ENCODE assay signal across 18 cellular contexts in the genomic region with DNA sequence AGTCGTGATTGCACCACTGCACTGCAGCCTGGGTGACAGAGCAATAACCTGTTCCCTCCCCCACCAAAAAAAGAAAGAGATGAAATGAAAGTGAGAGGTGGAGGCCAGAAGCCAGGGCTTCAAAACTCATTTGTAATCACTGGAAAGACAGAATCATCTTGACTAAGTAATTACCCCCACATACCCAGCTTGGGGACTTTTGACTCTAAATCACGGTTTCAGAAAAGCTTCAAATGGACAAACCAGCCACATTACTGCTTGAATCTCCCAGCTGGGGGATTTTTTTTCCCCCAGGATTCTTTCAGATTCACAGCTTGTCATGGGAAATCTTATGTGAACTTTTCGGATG.
DNase-seq lines count a peak whose midpoint lies in the region; ATAC-seq, FAIRE-seq and TF ChIP-seq lines count a peak whose summit lies in the region.
"Had no signal": no experiment of that assay in that cellular context is flagged by ENCODE, and none has a peak within 500 bp of the region (broad histone marks: within the 10 kb centered on the region; RNA-seq: fewer than 3 reads in every experiment).

No MANE protein-coding gene starts in this region.

- in situ Hi-C loops in IMR-90 (cut with MboI; ENCODE audit: low sequenced_read_pairs) = no loop called here

- BruUV-seq in IMR-90 (replicated peaks; lab: Mats Ljungman, UMichigan) = no TSS peak

- no peak overlapping the region for H3K56ac ChIP-seq in IMR-90 (ENCODE audit: extremely low read depth, insufficient read depth, low read length)

- H4K8ac ChIP-seq in IMR-90 (ENCODE audit: low read depth in 2 of 2, low read length in 2 of 2) = no peak overlapping the region

- intact Hi-C loops in IMR-90 (cut with micrococcal nuclease) (loop anchor here (5.0 kb wide), 1 partner anchor 103 kb away; no protein-coding TSS in a partner anchor), heart left ventricle (cut with DNase I) (loop anchor here in 1 of 10 donors (10.0 kb wide), 1 partner anchor 175 kb away; no protein-coding TSS in a partner anchor)

- POLR2A ChIA-PET in IMR-90 (lab: Charles Lee; ENCODE audit: unreplicated experiment) = no interaction called here

- TF ChIP-seq RAD21 in IMR-90 (IDR thresholded peaks at IDR 0.05; ENCODE audit: low read length) = no peak

- H3K36me3 ChIP-seq in IMR-90 (ENCODE audit: control insufficient read depth, insufficient read depth, low read length) (no peaks in the 10 kb centered on the region), heart left ventricle (no peaks in the 10 kb centered on the region)
- H3K36me3 ChIP-seq: gastroesophageal sphincter, neural progenitor cell, spleen, stomach had no signal

- H2BK120ac ChIP-seq in IMR-90 (ENCODE audit: low read depth, low read length) = no peak overlapping the region

- H3K9me3 ChIP-seq in IMR-90 (ENCODE audit: control insufficient read depth, insufficient read depth, low read length) (no peaks in the 10 kb centered on the region), heart left ventricle (no peaks in the 10 kb centered on the region)
- H3K9me3 ChIP-seq: gastroesophageal sphincter, spleen, stomach had no signal

- TF ChIP-seq CTCF in IMR-90 (conservative IDR thresholded peaks at IDR 0.05; ENCODE audit: low read depth, low read length) (no peak), coronary artery (IDR thresholded peaks at IDR 0.05) (no peak), heart left ventricle (IDR thresholded peaks at IDR 0.05) (no peak)

- no peak overlapping the region for H2BK20ac ChIP-seq in IMR-90 (ENCODE audit: low read depth, low read length)

- dilution Hi-C loops in IMR-90 (cut with HindIII; ENCODE audit: low sequenced_read_pairs, unreplicated experiment) = no loop called here

- no peak overlapping the region for H2AK9ac ChIP-seq in IMR-90 (replicated peaks; ENCODE audit: low read depth, low read length, poor library complexity)

- no peak overlapping the region for H3K18ac ChIP-seq in IMR-90 (ENCODE audit: low read depth, low read length)

- H3K4me3 ChIP-seq in IMR-90 (ENCODE audit: insufficient read depth, low read depth, low read length) (no peak overlapping the region), coronary artery (peak overlapping the region; percentile 77), heart left ventricle (no peak overlapping the region)
- H3K4me3 ChIP-seq: gastroesophageal sphincter, neural progenitor cell, spleen, stomach had no signal

- no peak for TF ChIP-seq POLR2A in IMR-90 (IDR thresholded peaks at IDR 0.05; ENCODE audit: low read depth, low read length)
- no peak for TF ChIP-seq POLR2A in H54 (IDR thresholded peaks at IDR 0.05; ENCODE audit: low read depth, low read length)
- no peak for TF ChIP-seq POLR2A in heart left ventricle (IDR thresholded peaks at IDR 0.05)

- no peak overlapping the region for H3K4me2 ChIP-seq in IMR-90 (ENCODE audit: low read depth, low read length)

- no peak overlapping the region for H2BK15ac ChIP-seq in IMR-90 (ENCODE audit: low read depth, low read length)

- FAIRE-seq in H54 (lab: Jason Lieb, UNC) = no peak
- FAIRE-seq: H1 had no signal

- H4K91ac ChIP-seq in IMR-90 (ENCODE audit: insufficient read depth, low read depth, low read length) = no peak overlapping the region

- peaks cover 14% of the 10 kb centered on the region for H3K9me1 ChIP-seq in IMR-90 (ENCODE audit: insufficient read depth, low read length)

- H3K27me3 ChIP-seq in IMR-90 (ENCODE audit: control insufficient read depth, insufficient read depth, low read length) (no peaks in the 10 kb centered on the region), heart left ventricle (no peaks in the 10 kb centered on the region)
- H3K27me3 ChIP-seq: gastroesophageal sphincter, neural progenitor cell, spleen had no signal

- peak overlapping the region; percentile 0; the same call in 1 of the 2 replicates for H2AK5ac ChIP-seq in IMR-90 (ENCODE audit: low read depth, low read length)

- no peak for ATAC-seq in IMR-90 (ENCODE audit: low read depth)
- ATAC-seq in stimulated activated naive CD8-positive, alpha-beta T cell treated with anti-CD3 and anti-CD28 coated beads, Interleukin-15, Interleukin-2, amounts not matched to agents 100 U/mL and 50 U/mL, for 24 hours = peak; percentile 81
- ATAC-seq in heart left ventricle = no peak
- ATAC-seq: T-cell had no signal

- WGBS in IMR-90 (ENCODE audit: extremely low coverage in 2 of 2, insufficient read length in 1 of 2), 2 experiments = no CpG with 5 or more reads among the region's 3 CpGs
- WGBS in heart left ventricle, 4 donors = 84 to 94% (median 92%) methylated on average over 3 of the region's 3 CpGs

- no peak overlapping the region for H3K23ac ChIP-seq in IMR-90 (ENCODE audit: low read depth, low read length)

- H3K4me1 ChIP-seq in IMR-90 (ENCODE audit: control insufficient read depth, insufficient read depth, low read length) (peaks cover 25% of the 10 kb centered on the region), heart left ventricle (peaks cover 0 to 13% (median 0%) of the 10 kb centered on the region in 12 donors)
- H3K4me1 ChIP-seq: spleen had no signal

- no peak overlapping the region for H3K4ac ChIP-seq in IMR-90 (ENCODE audit: low read depth, low read length)

- H3K79me1 ChIP-seq in IMR-90 (ENCODE audit: low read depth in 1 of 2, low read length in 2 of 2) = peaks cover 0 to 15% of the 10 kb centered on the region in 2 experiments; a peak in 3 of 4 replicates

- DNase-seq in activated T-cell treated with anti-CD3 and anti-CD28 coated beads for 48 hours (ENCODE audit: low read depth) (peak; percentile 15), IMR-90 (no peak), coronary artery (ENCODE audit: low spot score) (no peak), H54 (ENCODE audit: insufficient read length, low spot score) (no peak), NCI-H1417 treated with DMSO at 0.1 percent for 48 hours (lab: John Stamatoyannopoulos, UW) (no peak), heart left ventricle (no peak)
- no peak for DNase-seq in activated T-cell treated with anti-CD3 and anti-CD28 coated beads, Interleukin-2, amount 50 U/mL, for 1 hour
- DNase-seq in stimulated activated naive CD8-positive, alpha-beta T cell treated with anti-CD3 and anti-CD28 coated beads, Interleukin-15, Interleukin-2, amounts not matched to agents 100 U/mL and 50 U/mL, for 24 hours = peak; percentile 27
- DNase-seq: CD4-positive, CD25-positive, alpha-beta regulatory T cell; DMS153; NCI-H1930; spleen; stomach; T-cell had no signal

- H4K5ac ChIP-seq in IMR-90 (ENCODE audit: low read depth, low read length) = no peak overlapping the region

- no peak overlapping the region for H2AFZ ChIP-seq in IMR-90 (replicated peaks; ENCODE audit: low read length, poor library complexity)
- H2AFZ ChIP-seq: neural progenitor cell had no signal

- 0 out of 2 replicates have a peak overlapping the region, but pooled peaks have one; percentile 23 for H3K14ac ChIP-seq in IMR-90 (replicated peaks; ENCODE audit: low read depth, low read length)

- H3K9ac ChIP-seq in IMR-90 (ENCODE audit: low read depth, low read length) = no peak overlapping the region
- H3K9ac ChIP-seq: neural progenitor cell had no signal

- H3K27ac ChIP-seq in IMR-90 (ENCODE audit: insufficient read depth, low read length) = no peak overlapping the region
- peak overlapping the region; percentile 30 to 63 for H3K27ac ChIP-seq in coronary artery
- H3K27ac ChIP-seq in heart left ventricle = no peak overlapping the region
- H3K27ac ChIP-seq: HL-60, neural progenitor cell, spleen, stomach had no signal

- CTCF ChIA-PET in IMR-90 (lab: Yijun Ruan, JAX) = no interaction called here

- H4K20me1 ChIP-seq in IMR-90 (ENCODE audit: insufficient read depth, low read length) = no peaks in the 10 kb centered on the region

- no peak overlapping the region for H2BK5ac ChIP-seq in IMR-90 (ENCODE audit: low read depth, low read length, poor library complexity, severe bottlenecking)

TF ChIP-seq in IMR-90, 13 proteins besides CTCF, POLR2A, EP300 and RAD21:
- TF ChIP-seq CHD1 (IDR thresholded peaks at IDR 0.05; ENCODE audit: low read depth, low read length) (no peak), MXI1 (IDR thresholded peaks at IDR 0.05; ENCODE audit: borderline replicate concordance, low read depth, low read length) (no peak), RFX5 (IDR thresholded peaks at IDR 0.05; ENCODE audit: low read depth, low read length) (no peak), SMC3 (IDR thresholded peaks at IDR 0.05; ENCODE audit: low read depth, low read length) (no peak), NFE2L2 (IDR thresholded peaks at IDR 0.05; ENCODE audit: low read depth, low read length) (no peak), FOS (IDR thresholded peaks at IDR 0.05; ENCODE audit: low read depth, low read length) (no peak), BHLHE40 (IDR thresholded peaks at IDR 0.05; ENCODE audit: low read depth, low read length) (no peak), MAZ (IDR thresholded peaks at IDR 0.05; ENCODE audit: borderline replicate concordance, low read depth, low read length) (no peak), CEBPB (IDR thresholded peaks at IDR 0.05; ENCODE audit: low read depth, low read length) (no peak), RCOR1 (IDR thresholded peaks at IDR 0.05; ENCODE audit: insufficient replicate concordance, low read length) (no peak), MAFK (IDR thresholded peaks at IDR 0.05; ENCODE audit: low read depth, low read length) (no peak)
- TF ChIP-seq, protein P1, sequence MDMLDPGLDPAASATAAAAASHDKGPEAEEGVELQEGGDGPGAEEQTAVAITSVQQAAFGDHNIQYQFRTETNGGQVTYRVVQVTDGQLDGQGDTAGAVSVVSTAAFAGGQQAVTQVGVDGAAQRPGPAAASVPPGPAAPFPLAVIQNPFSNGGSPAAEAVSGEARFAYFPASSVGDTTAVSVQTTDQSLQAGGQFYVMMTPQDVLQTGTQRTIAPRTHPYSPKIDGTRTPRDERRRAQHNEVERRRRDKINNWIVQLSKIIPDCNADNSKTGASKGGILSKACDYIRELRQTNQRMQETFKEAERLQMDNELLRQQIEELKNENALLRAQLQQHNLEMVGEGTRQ (IDR thresholded peaks at IDR 0.05; ENCODE audit: low read depth, low read length) = no peak
- TF ChIP-seq, protein P2, sequence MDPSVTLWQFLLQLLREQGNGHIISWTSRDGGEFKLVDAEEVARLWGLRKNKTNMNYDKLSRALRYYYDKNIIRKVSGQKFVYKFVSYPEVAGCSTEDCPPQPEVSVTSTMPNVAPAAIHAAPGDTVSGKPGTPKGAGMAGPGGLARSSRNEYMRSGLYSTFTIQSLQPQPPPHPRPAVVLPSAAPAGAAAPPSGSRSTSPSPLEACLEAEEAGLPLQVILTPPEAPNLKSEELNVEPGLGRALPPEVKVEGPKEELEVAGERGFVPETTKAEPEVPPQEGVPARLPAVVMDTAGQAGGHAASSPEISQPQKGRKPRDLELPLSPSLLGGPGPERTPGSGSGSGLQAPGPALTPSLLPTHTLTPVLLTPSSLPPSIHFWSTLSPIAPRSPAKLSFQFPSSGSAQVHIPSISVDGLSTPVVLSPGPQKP (IDR thresholded peaks at IDR 0.05; ENCODE audit: borderline replicate concordance, low read depth, low read length) = no peak

Comparison
In these comparisons a context has a peak if more than half of its experiments do, and no peak if none do; other contexts are left out.
1. DNase-seq: peak in activated T-cell treated with anti-CD3 and anti-CD28 coated beads for 48 hours (single experiment) and stimulated activated naive CD8-positive, alpha-beta T cell treated with anti-CD3 and anti-CD28 coated beads, Interleukin-15, Interleukin-2, amounts not matched to agents 100 U/mL and 50 U/mL, for 24 hours (single experiment); none in activated T-cell treated with anti-CD3 and anti-CD28 coated beads, Interleukin-2, amount 50 U/mL, for 1 hour (single experiment), IMR-90 (single experiment), coronary artery (single experiment), H54 (single experiment), NCI-H1417 treated with DMSO at 0.1 percent for 48 hours (single experiment) and heart left ventricle (0 of 5).
2. H3K27ac ChIP-seq: peak in coronary artery (2 of 2); none in IMR-90 (single experiment) and heart left ventricle (0 of 12).